ENCODE assay signal across 8 cellular contexts in the genomic region with DNA sequence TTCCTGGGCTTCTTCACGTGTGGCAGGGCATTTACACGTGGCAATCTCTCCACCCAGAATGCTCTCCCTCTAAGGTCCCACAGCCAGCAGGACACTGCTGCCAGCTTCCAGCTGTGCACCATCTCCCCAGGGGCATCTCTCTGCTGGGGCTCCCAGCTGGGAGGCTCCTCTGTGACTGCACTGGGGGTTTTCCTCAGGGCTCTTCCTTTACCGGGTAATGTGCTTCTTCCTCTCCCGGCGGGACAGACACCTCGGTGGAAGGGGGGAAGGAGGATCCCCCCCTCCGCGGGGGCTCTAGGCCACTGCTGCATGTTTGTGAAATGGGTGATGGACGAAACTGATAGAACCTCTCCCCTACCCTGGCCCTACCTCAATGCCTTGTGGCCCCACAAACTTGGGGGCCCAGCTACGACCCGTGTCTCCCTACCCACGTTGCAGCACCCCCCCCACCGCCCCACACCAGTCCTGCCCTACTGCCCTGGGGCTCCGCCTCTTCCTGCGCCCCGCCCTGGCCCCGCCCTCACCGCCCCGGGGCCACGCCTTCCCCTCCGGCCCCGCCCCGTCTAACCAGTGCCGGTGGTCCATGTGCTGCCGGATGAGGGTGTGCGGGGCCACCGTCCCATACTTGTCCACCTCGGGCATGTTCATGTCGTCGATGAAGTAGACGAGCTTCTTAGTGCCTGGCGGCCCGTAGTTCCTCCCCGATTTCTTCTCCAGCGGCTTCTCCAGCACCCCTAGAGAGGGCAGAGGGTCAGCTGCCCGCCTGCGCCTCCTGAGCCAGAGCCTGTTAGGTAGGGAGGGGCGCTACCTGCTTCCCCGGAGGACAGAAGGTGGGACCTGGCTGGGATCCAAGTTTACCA.
DNase-seq lines count a peak whose midpoint lies in the region; ATAC-seq and TF ChIP-seq lines count a peak whose summit lies in the region.

No MANE protein-coding gene starts in this region.

- no peaks in the 10 kb centered on the region for H3K79me2 ChIP-seq in neural progenitor cell (ENCODE audit: low read depth)

- peak overlapping the region; percentile 96 for H2AFZ ChIP-seq in neural progenitor cell (replicated peaks)

- 11 to 18% methylated on average over 11 to 28 of the region's 39 CpGs for WGBS in upper lobe of left lung, 2 donors

- peak overlapping the region in 4 of 7 donors; percentile 44 to 74 (median 53) for H3K27ac Mint-ChIP-seq in CD4-positive, alpha-beta memory T cell
- no peak overlapping the region for H3K27ac Mint-ChIP-seq in neural progenitor cell

- ATAC-seq in HG02943 (IDR thresholded peaks at IDR 0.05; ENCODE audit: low read depth, unreplicated experiment), result peak; percentile 59
- ATAC-seq in upper lobe of left lung (ENCODE audit: low FRiP score in 2 of 2), result peak; percentile 64 to 79
- no peak for ATAC-seq in GM19035 (IDR thresholded peaks at IDR 0.05; ENCODE audit: unreplicated experiment)

- peaks cover 0 to 5% of the 10 kb centered on the region in 2 donors for H3K27me3 Mint-ChIP-seq in CD4-positive, alpha-beta memory T cell
- H3K27me3 Mint-ChIP-seq in neural progenitor cell (ENCODE audit: insufficient read depth, low read depth), result peaks cover 16% of the 10 kb centered on the region

- no peak for TF ChIP-seq CTCF in neural progenitor cell (IDR thresholded peaks at IDR 0.05)
- TF ChIP-seq CTCF in upper lobe of left lung (IDR thresholded peaks at IDR 0.05), result no peak

- peaks cover 0 to 14% (median 5%) of the 10 kb centered on the region in 4 donors for H3K4me1 Mint-ChIP-seq in CD4-positive, alpha-beta memory T cell
- no peaks in the 10 kb centered on the region for H3K4me1 Mint-ChIP-seq in neural progenitor cell

- H3K9ac ChIP-seq in neural progenitor cell, result no peak overlapping the region

- CTCF ChIA-PET in CD4-positive, alpha-beta memory T cell (lab: Charles Lee; ENCODE audit: partially characterized antibody), result interaction anchor here (1.1 kb wide), 1 partner anchor 13 kb away, joined by 3 read pairs; no protein-coding TSS in a partner anchor

- no peak for TF ChIP-seq EP300 in upper lobe of left lung (IDR thresholded peaks at IDR 0.05)

- no peaks in the 10 kb centered on the region for H4K20me1 ChIP-seq in neural progenitor cell (ENCODE audit: low read depth)

- H3K4me3 ChIP-seq in CD4-positive, alpha-beta memory T cell (ENCODE audit: low read length in 2 of 2), result peak overlapping the region in 1 of 2 donors; percentile 32
- H3K4me3 ChIP-seq in neural progenitor cell (peak overlapping the region; percentile 58), upper lobe of left lung (peak overlapping the region in 3 of 4 donors; percentile 28 to 45 (median 40))

- no peak for TF ChIP-seq POLR2A in upper lobe of left lung (IDR thresholded peaks at IDR 0.05)

- H3F3A ChIP-seq in neural progenitor cell (ENCODE audit: low read depth), result no peaks in the 10 kb centered on the region

- DNase-seq in CD4-positive, alpha-beta memory T cell, result peak; percentile 49 to 64 (median 53)
- DNase-seq in activated CD4-positive, alpha-beta T cell treated with anti-CD3 and anti-CD28 coated beads for 24 hours (ENCODE audit: low read depth in 2 of 2), result peak; percentile 48 to 65
- peak; percentile 87 for DNase-seq in ecto neural progenitor cell (ENCODE audit: low spot score)
- DNase-seq in neural progenitor cell (ENCODE audit: low spot score), result peak; percentile 69
- DNase-seq in upper lobe of left lung, result peak; percentile 42 to 93
- DNase-seq in HPDE6-E6E7 (ENCODE audit: extremely low spot score), result no peak

- no peaks in the 10 kb centered on the region for H3K36me3 Mint-ChIP-seq in CD4-positive, alpha-beta memory T cell
- no peaks in the 10 kb centered on the region for H3K36me3 Mint-ChIP-seq in neural progenitor cell

- intact Hi-C loops in CD4-positive, alpha-beta memory T cell (cut with micrococcal nuclease), result no loop called here

- no peaks in the 10 kb centered on the region for H3K9me3 ChIP-seq in CD4-positive, alpha-beta memory T cell (ENCODE audit: control insufficient read depth in 1 of 2, low read length in 2 of 2)
- H3K9me3 ChIP-seq in neural progenitor cell (ENCODE audit: low read depth), result no peaks in the 10 kb centered on the region
- no peaks in the 10 kb centered on the region for H3K9me3 ChIP-seq in upper lobe of left lung

- H3K27me3 ChIP-seq in CD4-positive, alpha-beta memory T cell (ENCODE audit: insufficient read depth, low read length), result no peaks in the 10 kb centered on the region
- H3K27me3 ChIP-seq in neural progenitor cell (peaks cover 16% of the 10 kb centered on the region), upper lobe of left lung (no peaks in the 10 kb centered on the region)

- H3K4me3 Mint-ChIP-seq in CD4-positive, alpha-beta memory T cell, result peak overlapping the region; percentile 55 to 84 (median 67)
- no peak overlapping the region for H3K4me3 Mint-ChIP-seq in neural progenitor cell

- no peaks in the 10 kb centered on the region for H3K36me3 ChIP-seq in CD4-positive, alpha-beta memory T cell (ENCODE audit: insufficient read depth, low read length)
- no peaks in the 10 kb centered on the region for H3K36me3 ChIP-seq in neural progenitor cell
- no peaks in the 10 kb centered on the region for H3K36me3 ChIP-seq in upper lobe of left lung

- peak overlapping the region; percentile 87 for H3K4me2 ChIP-seq in neural progenitor cell

- H3K9me3 Mint-ChIP-seq in CD4-positive, alpha-beta memory T cell, result no peaks in the 10 kb centered on the region
- H3K9me3 Mint-ChIP-seq in neural progenitor cell, result no peaks in the 10 kb centered on the region

- H3K4me1 ChIP-seq in CD4-positive, alpha-beta memory T cell (ENCODE audit: insufficient read depth, low read length), result peaks cover 8% of the 10 kb centered on the region
- H3K4me1 ChIP-seq in neural progenitor cell (no peaks in the 10 kb centered on the region), upper lobe of left lung (peaks cover 5 to 13% (median 11%) of the 10 kb centered on the region in 4 donors)

- POLR2A ChIA-PET in CD4-positive, alpha-beta memory T cell (lab: Charles Lee; ENCODE audit: partially characterized antibody), result no interaction called here

- no peak overlapping the region for H3K27ac ChIP-seq in CD4-positive, alpha-beta memory T cell (ENCODE audit: low read depth, low read length)
- H3K27ac ChIP-seq in neural progenitor cell (no peak overlapping the region), upper lobe of left lung (no peak overlapping the region)
